ENCODE assay signal across 10 cellular contexts in genomic region chr3:140128217-140129137, GRCh38.
A peak's percentile ranks its signal among the peaks of the same experiment; 100 is the strongest.
DNase-seq lines count a peak whose midpoint lies in the region; TF ChIP-seq lines count a peak whose summit lies in the region.
"Had no signal": no experiment of that assay in that cellular context is flagged by ENCODE, and none has a peak within 500 bp of the region (broad histone marks: within the 10 kb centered on the region; RNA-seq: fewer than 3 reads in every experiment).

No MANE protein-coding gene starts in this region.

- H3K4me1 ChIP-seq in adipocyte (ENCODE audit: control insufficient read depth, insufficient read depth, low read length): no peaks in the 10 kb centered on the region

- no peak overlapping the region for H3K27ac Mint-ChIP-seq in activated T-helper 2 cell treated with anti-CD3 and anti-CD28 coated beads, Interferon-gamma antibody, Interleukin-2, Interleukin-4, amounts not matched to agents 10 μg/mL and 5 μg/mL and 100 μg/mL, durations not matched to agents 14 hours and 24 hours and 36 hours
- H3K27ac Mint-ChIP-seq: memory B cell had no signal

- no peak overlapping the region for H3K4me3 Mint-ChIP-seq in activated T-helper 2 cell treated with anti-CD3 and anti-CD28 coated beads, Interferon-gamma antibody, Interleukin-2, Interleukin-4, amounts not matched to agents 10 μg/mL and 5 μg/mL and 100 μg/mL, durations not matched to agents 14 hours and 24 hours and 36 hours (ENCODE audit: low read depth)
- H3K4me3 Mint-ChIP-seq: memory B cell had no signal

- no peaks in the 10 kb centered on the region for H3K27me3 Mint-ChIP-seq in activated T-helper 2 cell treated with anti-CD3 and anti-CD28 coated beads, Interferon-gamma antibody, Interleukin-2, Interleukin-4, amounts not matched to agents 10 μg/mL and 5 μg/mL and 100 μg/mL, durations not matched to agents 14 hours and 24 hours and 36 hours (ENCODE audit: low read depth)
- H3K27me3 Mint-ChIP-seq: memory B cell had no signal

- H3K9me3 ChIP-seq in adipocyte (ENCODE audit: control insufficient read depth, low read length): no peaks in the 10 kb centered on the region

- H3K27me3 ChIP-seq in adipocyte (replicated peaks; ENCODE audit: control insufficient read depth, insufficient read depth, low read length): no peaks in the 10 kb centered on the region

- peak; percentile 52 for TF ChIP-seq CTCF in GM20000 (IDR thresholded peaks at IDR 0.05; ENCODE audit: extremely low read depth, missing control alignments)

- H3K9me3 Mint-ChIP-seq in activated T-helper 2 cell treated with anti-CD3 and anti-CD28 coated beads, Interferon-gamma antibody, Interleukin-2, Interleukin-4, amounts not matched to agents 10 μg/mL and 5 μg/mL and 100 μg/mL, durations not matched to agents 14 hours and 24 hours and 36 hours: no peaks in the 10 kb centered on the region
- H3K9me3 Mint-ChIP-seq: memory B cell had no signal

- no peaks in the 10 kb centered on the region for H3K36me3 Mint-ChIP-seq in activated T-helper 2 cell treated with anti-CD3 and anti-CD28 coated beads, Interferon-gamma antibody, Interleukin-2, Interleukin-4, amounts not matched to agents 10 μg/mL and 5 μg/mL and 100 μg/mL, durations not matched to agents 14 hours and 24 hours and 36 hours (ENCODE audit: low read depth)
- H3K36me3 Mint-ChIP-seq: memory B cell had no signal

- no peaks in the 10 kb centered on the region for H3K4me1 Mint-ChIP-seq in activated T-helper 2 cell treated with anti-CD3 and anti-CD28 coated beads, Interferon-gamma antibody, Interleukin-2, Interleukin-4, amounts not matched to agents 10 μg/mL and 5 μg/mL and 100 μg/mL, durations not matched to agents 14 hours and 24 hours and 36 hours (ENCODE audit: low read depth)
- H3K4me1 Mint-ChIP-seq: memory B cell had no signal

- peak; percentile 13 for DNase-seq in DMS53 treated with DMSO at 0.1 percent for 48 hours (lab: John Stamatoyannopoulos, UW; ENCODE audit: unreplicated experiment)
- DNase-seq in GM20000 (ENCODE audit: low spot score): peak; percentile 49
- DNase-seq in NAMALWA (ENCODE audit: low spot score): peak; percentile 66
- peak; percentile 52 for DNase-seq in adipocyte (ENCODE audit: low read depth)
- DNase-seq in left kidney (ENCODE audit: low read depth, low spot score): peak; percentile 51
- DNase-seq in activated T-helper 2 cell treated with anti-CD3 and anti-CD28 coated beads, Interferon-gamma antibody, Interleukin-2, Interleukin-4, amounts not matched to agents 10 μg/mL and 5 μg/mL and 100 μg/mL, durations not matched to agents 14 hours and 24 hours and 36 hours (ENCODE audit: low spot score): no peak
- no peak for DNase-seq in 8988T
- no peak for DNase-seq in HCEC 1CT

- intact Hi-C loops in activated T-helper 2 cell treated with anti-CD3 and anti-CD28 coated beads, Interferon-gamma antibody, Interleukin-2, Interleukin-4, amounts not matched to agents 10 μg/mL and 5 μg/mL and 100 μg/mL, durations not matched to agents 14 hours and 24 hours and 36 hours (cut with micrococcal nuclease): no loop called here

- H3K4me3 ChIP-seq in adipocyte (ENCODE audit: low read length): no peak overlapping the region
- H3K4me3 ChIP-seq: SK-N-MC had no signal

- no peaks in the 10 kb centered on the region for H3K36me3 ChIP-seq in adipocyte (ENCODE audit: control insufficient read depth, insufficient read depth, low read length, severe bottlenecking)

- no peak overlapping the region for H3K9ac ChIP-seq in adipocyte (ENCODE audit: low read length)

Comparison
In these comparisons a context has a peak if more than half of its experiments do, and no peak if none do; other contexts are left out.
1. DNase-seq: peak in DMS53 treated with DMSO at 0.1 percent for 48 hours (single experiment), GM20000 (single experiment), NAMALWA (single experiment), adipocyte (single experiment) and left kidney (single experiment); none in activated T-helper 2 cell treated with anti-CD3 and anti-CD28 coated beads, Interferon-gamma antibody, Interleukin-2, Interleukin-4, amounts not matched to agents 10 μg/mL and 5 μg/mL and 100 μg/mL, durations not matched to agents 14 hours and 24 hours and 36 hours (single experiment), 8988T (single experiment) and HCEC 1CT (single experiment).